Comparison of ENCODE assay signal across 8 cellular contexts in the genomic region with DNA sequence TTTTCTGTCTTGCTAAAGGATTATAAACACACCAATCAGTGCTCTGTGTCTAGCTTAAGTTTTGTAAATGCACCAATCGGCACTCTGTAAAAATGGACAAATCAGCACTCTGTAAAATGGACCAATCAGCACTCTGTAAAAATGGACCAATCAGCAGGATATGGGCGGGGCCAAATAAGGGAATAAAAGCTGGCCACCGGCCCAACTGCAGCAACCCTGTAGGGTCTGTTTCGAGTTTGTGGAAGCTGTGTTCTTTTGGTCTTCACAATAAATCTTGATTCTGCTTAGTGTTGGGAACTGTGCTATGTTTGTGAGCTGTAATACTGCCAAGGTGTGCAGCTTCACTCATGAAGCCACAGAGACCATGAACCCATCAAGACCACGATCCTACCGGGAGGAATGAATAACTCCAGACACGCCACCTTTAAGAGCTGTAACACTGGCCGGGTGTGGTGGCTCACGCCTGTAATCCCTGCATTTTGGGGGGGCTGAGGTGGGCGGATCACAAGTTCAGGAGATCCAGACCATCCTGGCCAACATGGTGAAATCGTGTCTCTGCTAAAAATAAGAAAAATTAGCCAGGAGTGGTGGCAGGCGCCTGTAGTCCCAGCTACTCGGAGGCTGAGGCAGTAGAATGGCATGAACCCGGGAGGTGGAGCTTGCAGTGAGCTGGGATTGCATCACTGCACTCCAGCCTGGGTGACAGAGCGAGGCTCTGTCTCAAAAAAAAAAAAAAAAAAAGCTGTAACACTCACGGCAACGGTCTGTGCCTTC.
DNase-seq lines count a peak whose midpoint lies in the region; ATAC-seq, FAIRE-seq and TF ChIP-seq lines count a peak whose summit lies in the region.
"Not testable (repeated sequence)": the region's sequence is repeated elsewhere in the genome, so short reads cannot be mapped to it uniquely, and the experiment has no call there.

No MANE protein-coding gene starts in this region.

- H3K4me3 ChIP-seq in CD4-positive, alpha-beta memory T cell (ENCODE audit: low read length in 2 of 2); esophagus squamous epithelium; keratinocyte (ENCODE audit: control insufficient read depth in 2 of 3, extremely low read depth in 1 of 3, insufficient read depth in 2 of 3, low read depth in 1 of 3, low read length in 3 of 3); psoas muscle: not testable (repeated sequence)
- H3K4me3 ChIP-seq in vagina, result peak overlapping the region in 1 of 2 donors; percentile 20

- peak overlapping the region in 5 of 8 donors; percentile 15 to 89 (median 41) for H3K4me3 Mint-ChIP-seq in CD4-positive, alpha-beta memory T cell
- peak overlapping the region; percentile 85 for H3K4me3 Mint-ChIP-seq in T-helper 17 cell
- H3K4me3 Mint-ChIP-seq in activated naive CD8-positive, alpha-beta T cell, result peak overlapping the region; percentile 80

- dilution Hi-C loops in keratinocyte (cut with MboI; ENCODE audit: extremely low pct_ligation_motif_present, low sequenced_read_pairs), result not testable (repeated sequence)

- POLR2A ChIA-PET in CD4-positive, alpha-beta memory T cell (lab: Charles Lee; ENCODE audit: partially characterized antibody), result interaction anchor here (1.4 to 2.1 kb wide), 5 partner anchors 13 to 144 kb away, joined by 4 to 16 read pairs (median 8); no protein-coding TSS in a partner anchor

- H3K9ac ChIP-seq in keratinocyte (ENCODE audit: control insufficient read depth, extremely low read depth, insufficient read depth, low read length), result not testable (repeated sequence)

- not testable (repeated sequence) for H3K36me3 Mint-ChIP-seq in CD4-positive, alpha-beta memory T cell; T-helper 17 cell (ENCODE audit: low read depth); activated naive CD8-positive, alpha-beta T cell

- 67 to 72% methylated on average over 13 to 14 of the region's 17 CpGs for WGBS in esophagus squamous epithelium, 2 donors
- WGBS in psoas muscle, 3 donors, result 77 to 78% (median 77%) methylated on average over 17 of the region's 17 CpGs

- H3K9me3 Mint-ChIP-seq in CD4-positive, alpha-beta memory T cell; activated naive CD8-positive, alpha-beta T cell (ENCODE audit: low read depth): not testable (repeated sequence)

- H3K27me3 ChIP-seq in CD4-positive, alpha-beta memory T cell (ENCODE audit: insufficient read depth, low read length); keratinocyte (ENCODE audit: control insufficient read depth, extremely low read depth, insufficient read depth, low read length); psoas muscle (ENCODE audit: insufficient read depth in 3 of 3, low read length in 2 of 3); vagina: not testable (repeated sequence)
- H3K27me3 ChIP-seq in esophagus squamous epithelium, result peaks cover 0 to 17% (median 0%) of the 10 kb centered on the region in 4 donors

- intact Hi-C loops in CD4-positive, alpha-beta memory T cell (cut with micrococcal nuclease), result loop anchor here (2.0 to 5.0 kb wide), 2 partner anchors 40 to 94 kb away; no protein-coding TSS in a partner anchor
- intact Hi-C loops in esophagus squamous epithelium (cut with DNase I); psoas muscle (cut with DNase I); vagina (cut with DNase I): not testable (repeated sequence)

- CTCF ChIA-PET in CD4-positive, alpha-beta memory T cell (lab: Charles Lee; ENCODE audit: partially characterized antibody), result interaction anchor here (1.0 to 4.2 kb wide), 2 partner anchors 12 to 119 kb away, joined by 3 to 22 read pairs; no protein-coding TSS in a partner anchor

- FAIRE-seq in keratinocyte (lab: Jason Lieb, UNC), result not testable (repeated sequence)

- not testable (repeated sequence) for H3K79me2 ChIP-seq in keratinocyte (ENCODE audit: control insufficient read depth, insufficient read depth, low read length)

- ATAC-seq in T-helper 17 cell, result not testable (repeated sequence)
- ATAC-seq in psoas muscle, result peak in 2 of 4 donors; percentile 45 to 73

- peak overlapping the region; percentile 11 to 96 (median 60) for H3K27ac Mint-ChIP-seq in CD4-positive, alpha-beta memory T cell
- peak overlapping the region; percentile 91 for H3K27ac Mint-ChIP-seq in T-helper 17 cell
- peak overlapping the region; percentile 96 for H3K27ac Mint-ChIP-seq in activated naive CD8-positive, alpha-beta T cell

- not testable (repeated sequence) for H3K9me1 ChIP-seq in keratinocyte (ENCODE audit: control insufficient read depth, extremely low read depth, insufficient read depth, low read length)

- not testable (repeated sequence) for H3K36me3 ChIP-seq in CD4-positive, alpha-beta memory T cell (ENCODE audit: insufficient read depth, low read length); KOPT-K1 (ENCODE audit: insufficient read depth, low read length); esophagus squamous epithelium; keratinocyte (ENCODE audit: control insufficient read depth in 2 of 2, extremely low read depth in 1 of 2, insufficient read depth in 2 of 2, low read length in 2 of 2); psoas muscle (ENCODE audit: insufficient read depth in 1 of 2, low read depth in 1 of 2); vagina

- H3K27ac ChIP-seq in CD4-positive, alpha-beta memory T cell (ENCODE audit: low read depth, low read length); psoas muscle: not testable (repeated sequence)
- H3K27ac ChIP-seq in KOPT-K1 (ENCODE audit: low read depth, low read length, poor library complexity, severe bottlenecking) (peak overlapping the region; percentile 94), esophagus squamous epithelium (peak overlapping the region; percentile 12 to 75 (median 57)), keratinocyte (ENCODE audit: control insufficient read depth, insufficient read depth, low read length) (peak overlapping the region; percentile 22), vagina (peak overlapping the region; percentile 66)

- TF ChIP-seq CTCF in esophagus squamous epithelium (IDR thresholded peaks at IDR 0.05); keratinocyte (optimal IDR thresholded peaks at IDR 0.05 in 1 of 3, IDR thresholded peaks at IDR 0.05 in 1 of 3, conservative IDR thresholded peaks at IDR 0.05 in 1 of 3; ENCODE audit: extremely low read depth in 1 of 3, insufficient read depth in 2 of 3, low read length in 3 of 3); psoas muscle (IDR thresholded peaks at IDR 0.05); vagina (IDR thresholded peaks at IDR 0.05): not testable (repeated sequence)

- H2AFZ ChIP-seq in keratinocyte (ENCODE audit: control insufficient read depth, low read length), result not testable (repeated sequence)

- peak overlapping the region; percentile 54 for H3K4me2 ChIP-seq in keratinocyte (ENCODE audit: control insufficient read depth, extremely low read depth, insufficient read depth, low read depth, low read length)

- not testable (repeated sequence) for TF ChIP-seq POLR2A in esophagus squamous epithelium (IDR thresholded peaks at IDR 0.05); vagina (IDR thresholded peaks at IDR 0.05)

- not testable (repeated sequence) for DNase-seq in CD4-positive, alpha-beta memory T cell; T-helper 17 cell; esophagus squamous epithelium (lab: John Stamatoyannopoulos, UW); keratinocyte (ENCODE audit: low read depth, low spot score)
- peak; percentile 67 to 79 for DNase-seq in psoas muscle
- DNase-seq in vagina (ENCODE audit: extremely low spot score in 2 of 2), result peak; percentile 67 to 83

- H3K4me1 Mint-ChIP-seq in CD4-positive, alpha-beta memory T cell, result peaks cover 11 to 23% (median 18%) of the 10 kb centered on the region in 4 donors
- H3K4me1 Mint-ChIP-seq in T-helper 17 cell, result peaks cover 11% of the 10 kb centered on the region
- peaks cover 32% of the 10 kb centered on the region for H3K4me1 Mint-ChIP-seq in activated naive CD8-positive, alpha-beta T cell (ENCODE audit: low read depth)

- not testable (repeated sequence) for H3K27me3 Mint-ChIP-seq in CD4-positive, alpha-beta memory T cell; T-helper 17 cell; activated naive CD8-positive, alpha-beta T cell

- not testable (repeated sequence) for H4K20me1 ChIP-seq in keratinocyte (ENCODE audit: control insufficient read depth, extremely low read depth, insufficient read depth, low read length)

- not testable (repeated sequence) for H3K9me3 ChIP-seq in CD4-positive, alpha-beta memory T cell (ENCODE audit: control insufficient read depth in 1 of 2, low read length in 2 of 2); KOPT-K1 (ENCODE audit: insufficient read depth, low read length, poor library complexity, severe bottlenecking); T-helper 17 cell (ENCODE audit: control insufficient read depth, low read length, poor library complexity, severe bottlenecking); esophagus squamous epithelium; keratinocyte (ENCODE audit: control insufficient read depth, low read depth, low read length); psoas muscle; vagina

- peaks cover 22% of the 10 kb centered on the region for H3K4me1 ChIP-seq in CD4-positive, alpha-beta memory T cell (ENCODE audit: insufficient read depth, low read length)
- H3K4me1 ChIP-seq in esophagus squamous epithelium, result peaks cover 8 to 27% (median 15%) of the 10 kb centered on the region in 3 donors
- peaks cover 31% of the 10 kb centered on the region for H3K4me1 ChIP-seq in keratinocyte (ENCODE audit: control insufficient read depth, extremely low read depth, insufficient read depth, low read length)
- H3K4me1 ChIP-seq in psoas muscle, result not testable (repeated sequence)
- H3K4me1 ChIP-seq in vagina, result peaks cover 26% of the 10 kb centered on the region
